2 cellular contexts compared by ENCODE assay signal in genomic region chr4:8472166-8472688, GRCh38.
TF ChIP-seq lines count a peak whose summit lies in the region.

No MANE protein-coding gene starts in this region.

TF ChIP-seq in SK-N-SH, 30 proteins besides CTCF, POLR2A, EP300 and RAD21:
- TF ChIP-seq CHD2 (IDR thresholded peaks at IDR 0.05; ENCODE audit: low read length, partially characterized antibody) (no peak), FOXM1 (IDR thresholded peaks at IDR 0.05; ENCODE audit: low read depth) (no peak), POLR2AphosphoS5 (IDR thresholded peaks at IDR 0.05; ENCODE audit: low read depth, low read length) (no peak)

TF ChIP-seq in SK-N-SH treated with all-trans-retinoic acid at 6 μM for 48 hours, 23 proteins besides CTCF, POLR2A, EP300 and RAD21:
- no peak for TF ChIP-seq GLIS3 (CRISPR knock-in tag; IDR thresholded peaks at IDR 0.05)
- TF ChIP-seq TCF4 (CRISPR knock-in tag; IDR thresholded peaks at IDR 0.05; ENCODE audit: borderline replicate concordance): no peak
- TF ChIP-seq SNAI2 (CRISPR knock-in tag; IDR thresholded peaks at IDR 0.05): no peak
- no peak for TF ChIP-seq TOX (CRISPR knock-in tag; IDR thresholded peaks at IDR 0.05; ENCODE audit: borderline replicate concordance)
- no peak for TF ChIP-seq ZNF565 (CRISPR knock-in tag; conservative IDR thresholded peaks at IDR 0.05; ENCODE audit: low read depth)
- no peak for TF ChIP-seq ZC3H10 (CRISPR knock-in tag; IDR thresholded peaks at IDR 0.05)
- no peak for TF ChIP-seq POU6F1 (CRISPR knock-in tag; IDR thresholded peaks at IDR 0.05; ENCODE audit: borderline replicate concordance, low read depth)
- no peak for TF ChIP-seq CREB5 (CRISPR knock-in tag; IDR thresholded peaks at IDR 0.05; ENCODE audit: low read depth)
- TF ChIP-seq OSR1 (CRISPR knock-in tag; IDR thresholded peaks at IDR 0.05): no peak
- no peak for TF ChIP-seq BACH2 (CRISPR knock-in tag; IDR thresholded peaks at IDR 0.05; ENCODE audit: borderline replicate concordance)
- no peak for TF ChIP-seq ZNF8 (CRISPR knock-in tag; IDR thresholded peaks at IDR 0.05)
- no peak for TF ChIP-seq PPARA (CRISPR knock-in tag; IDR thresholded peaks at IDR 0.05; ENCODE audit: borderline replicate concordance)
- no peak for TF ChIP-seq ESRRG (CRISPR knock-in tag; IDR thresholded peaks at IDR 0.05)
